In genomic region chr21:37268186-37268503, GRCh38 we compare ENCODE assay signal across 8 cellular contexts. TPM values are rescaled to one million over a fixed set of nuclear protein-coding genes. Genes with fewer than 3 reads are reported as not detected.
A peak's percentile ranks its signal among the peaks of the same experiment; 100 is the strongest.
DNase-seq lines count a peak whose midpoint lies in the region; ATAC-seq, FAIRE-seq and TF ChIP-seq lines count a peak whose summit lies in the region.

No MANE protein-coding gene starts in this region.

- H3K36me3 ChIP-seq in adipocyte (ENCODE audit: control insufficient read depth, insufficient read depth, low read length, severe bottlenecking), result no peaks in the 10 kb centered on the region
- no peaks in the 10 kb centered on the region for H3K36me3 ChIP-seq in kidney (ENCODE audit: control insufficient read depth in 1 of 2, insufficient read depth in 2 of 2, low read length in 2 of 2)

- no peaks in the 10 kb centered on the region for H3K27me3 ChIP-seq in adipocyte (replicated peaks; ENCODE audit: control insufficient read depth, insufficient read depth, low read length)

- H3K27ac ChIP-seq in kidney (ENCODE audit: low read depth in 2 of 2, low read length in 2 of 2), result peak overlapping the region; percentile 98
- H3K27ac ChIP-seq in substantia nigra (ENCODE audit: low read depth, low read length, poor library complexity, severe bottlenecking), result peak overlapping the region; percentile 95

- peak overlapping the region; percentile 82 for H3K4me3 ChIP-seq in adipocyte (ENCODE audit: low read length)
- H3K4me3 ChIP-seq in kidney (ENCODE audit: low read length in 2 of 2), result peak overlapping the region; percentile 80 to 83

- no peaks in the 10 kb centered on the region for H3K9me3 Mint-ChIP-seq in T-helper 1 cell treated with Interleukin-12 subunit alpha and Interleukin-12 subunit beta and Interleukin-4 antibody, amounts not matched to agents 30 μg/mL and 1 μg/mL, for 36 hours

- H3K4me1 ChIP-seq in adipocyte (ENCODE audit: control insufficient read depth, insufficient read depth, low read length), result peaks cover 25% of the 10 kb centered on the region
- no peaks in the 10 kb centered on the region for H3K4me1 ChIP-seq in kidney (ENCODE audit: control insufficient read depth in 1 of 2, insufficient read depth in 1 of 2, low read depth in 1 of 2, low read length in 2 of 2)

- no peak for DNase-seq in T-helper 1 cell
- DNase-seq in adipocyte (ENCODE audit: low read depth), result no peak
- DNase-seq in kidney, result no peak
- DNase-seq in substantia nigra (lab: John Stamatoyannopoulos, UW), result no peak
- DNase-seq in stimulated activated CD4-positive, alpha-beta T cell treated with anti-CD3 and anti-CD28 coated beads, Interleukin-12 subunit alpha, Interleukin-12 subunit beta, amount 100 ng/mL, for 4 hours, result no peak

- H3K9ac ChIP-seq in adipocyte (ENCODE audit: low read length) (peak overlapping the region; percentile 98), kidney (ENCODE audit: low read length in 2 of 2) (peak overlapping the region; percentile 73 to 74)

- H3K27ac Mint-ChIP-seq in T-helper 1 cell treated with Interleukin-12 subunit alpha and Interleukin-12 subunit beta and Interleukin-4 antibody, amounts not matched to agents 30 μg/mL and 1 μg/mL, for 36 hours, result peak overlapping the region; percentile 92

- no peaks in the 10 kb centered on the region for H3K9me3 ChIP-seq in adipocyte (ENCODE audit: control insufficient read depth, low read length)
- H3K9me3 ChIP-seq in kidney (ENCODE audit: control insufficient read depth in 1 of 2, low read length in 2 of 2), result no peaks in the 10 kb centered on the region

- ATAC-seq in HG03457 (IDR thresholded peaks at IDR 0.05; ENCODE audit: unreplicated experiment) (no peak), GM21360 (IDR thresholded peaks at IDR 0.05; ENCODE audit: unreplicated experiment) (no peak)

- H3K27me3 Mint-ChIP-seq in T-helper 1 cell treated with Interleukin-12 subunit alpha and Interleukin-12 subunit beta and Interleukin-4 antibody, amounts not matched to agents 30 μg/mL and 1 μg/mL, for 36 hours (ENCODE audit: low read depth), result no peaks in the 10 kb centered on the region

- no peak for TF ChIP-seq CTCF in kidney (IDR thresholded peaks at IDR 0.05; ENCODE audit: borderline replicate concordance, extremely low read depth, insufficient read depth)

- peaks cover 24% of the 10 kb centered on the region for H3K4me1 Mint-ChIP-seq in T-helper 1 cell treated with Interleukin-12 subunit alpha and Interleukin-12 subunit beta and Interleukin-4 antibody, amounts not matched to agents 30 μg/mL and 1 μg/mL, for 36 hours (ENCODE audit: low read depth)

- intact Hi-C loops in kidney (cut with DNase I), result no loop called here

- H3K4me3 Mint-ChIP-seq in T-helper 1 cell treated with Interleukin-12 subunit alpha and Interleukin-12 subunit beta and Interleukin-4 antibody, amounts not matched to agents 30 μg/mL and 1 μg/mL, for 36 hours, result peak overlapping the region; percentile 97

- H3K36me3 Mint-ChIP-seq in T-helper 1 cell treated with Interleukin-12 subunit alpha and Interleukin-12 subunit beta and Interleukin-4 antibody, amounts not matched to agents 30 μg/mL and 1 μg/mL, for 36 hours (ENCODE audit: low read depth), result peaks cover 12% of the 10 kb centered on the region

- FAIRE-seq in kidney (lab: Jason Lieb, UNC), result no peak

RNA-seq across cellular contexts. Expression of gene VPS26C, which starts 1.0 kb away (rescaled TPM):
- 51.8 TPM for total RNA-seq in kidney
- 30.0 TPM for polyA plus RNA-seq in kidney (ENCODE audit: insufficient read depth, low read depth, low replicate concordance)
